ENCODE assay signal across 29 cellular contexts in genomic region chr15:96076350-96076749, GRCh38.
"Had no signal": no experiment of that assay in that cellular context is flagged by ENCODE, and none has a peak within 500 bp of the region (broad histone marks: within the 10 kb centered on the region; RNA-seq: fewer than 3 reads in every experiment).

No MANE protein-coding gene starts in this region.

- H3K4me3 Mint-ChIP-seq: activated B cell treated with CpG ODN at 0.5 μM for 24 hours; activated CD8-positive, alpha-beta T cell treated with anti-CD3 and anti-CD28 coated beads for 36 hours; activated naive CD4-positive, alpha-beta T cell treated with anti-CD3 and anti-CD28 coated beads, Interleukin-2, amount 50 U/mL, for 24 hours; activated naive CD8-positive, alpha-beta T cell treated with anti-CD3 and anti-CD28 coated beads, Interleukin-2, amount 10 ng/mL, durations not matched to agents 7 days and 5 days; activated T-cell treated with anti-CD3 and anti-CD28 coated beads, Interleukin-2, amount 50 U/mL, for 24 hours; T-helper 1 cell treated with Interleukin-12 subunit alpha and Interleukin-12 subunit beta and Interleukin-4 antibody, amounts not matched to agents 30 μg/mL and 1 μg/mL, for 36 hours; T-helper 2 cell treated with Interferon-gamma antibody and Interleukin-4, amounts not matched to agents 5 μg/mL and 100 μg/mL, for 36 hours had no signal

- H3K9me3 ChIP-seq: body of pancreas, breast epithelium, SJSA1, SK-N-SH had no signal

- H3K27me3 ChIP-seq: body of pancreas, breast epithelium, SJSA1 had no signal

- DNase-seq: activated B cell treated with CpG ODN at 0.5 μM for 24 hours; activated CD4-positive, alpha-beta T cell treated with anti-CD3 and anti-CD28 coated beads for 48 hours; activated CD4-positive, CD25-positive, alpha-beta regulatory T cell treated with anti-CD3 and anti-CD28 coated beads, Interleukin-2, amount 50 U/mL, for 72 hours; activated CD8-positive, alpha-beta T cell treated with anti-CD3 and anti-CD28 coated beads for 36 hours; activated gamma-delta T cell; activated naive CD4-positive, alpha-beta T cell treated with Interleukin-2 at 50 U/mL for 16 hours; activated naive CD8-positive, alpha-beta T cell treated with anti-CD3 and anti-CD28 coated beads, Interleukin-2, amount 10 ng/mL, durations not matched to agents 7 days and 5 days; activated T-cell treated with anti-CD3 and anti-CD28 coated beads, Interleukin-2, amount 50 U/mL, for 24 hours; body of pancreas; NCI-H1105; NCI-H1417 treated with DMSO at 0.1 percent for 48 hours; NCI-H1694; NCI-H1930; NCI-H2081 treated with DMSO at 0.1 percent for 48 hours; NCI-H345; NCI-H524 treated with DMSO at 0.1 percent for 48 hours; NK-92 treated with Interleukin-12 subunit alpha and Interleukin-12 subunit beta, amount 100 ng/mL, for 24 hours; OCI-M1; Right ventricle myocardium superior; SK-N-SH had no signal

- H3K4me1 ChIP-seq: body of pancreas, breast epithelium had no signal

- H3K9me3 Mint-ChIP-seq: activated CD8-positive, alpha-beta T cell treated with anti-CD3 and anti-CD28 coated beads for 36 hours; activated naive CD4-positive, alpha-beta T cell treated with anti-CD3 and anti-CD28 coated beads, Interleukin-2, amount 50 U/mL, for 24 hours; activated T-cell treated with anti-CD3 and anti-CD28 coated beads, Interleukin-2, amount 50 U/mL, for 24 hours; activated T-helper 2 cell treated with anti-CD3 and anti-CD28 coated beads, Interferon-gamma antibody, Interleukin-2, Interleukin-4, amounts not matched to agents 10 μg/mL and 5 μg/mL and 100 μg/mL, durations not matched to agents 14 hours and 24 hours and 36 hours; T-helper 1 cell treated with Interleukin-12 subunit alpha and Interleukin-12 subunit beta and Interleukin-4 antibody, amounts not matched to agents 30 μg/mL and 1 μg/mL, for 36 hours; T-helper 2 cell treated with Interferon-gamma antibody and Interleukin-4, amounts not matched to agents 5 μg/mL and 100 μg/mL, for 36 hours had no signal

- H3K4me3 ChIP-seq: body of pancreas, breast epithelium, coronary artery, SJSA1 had no signal

- H3K27me3 Mint-ChIP-seq: activated B cell treated with CpG ODN at 0.5 μM for 24 hours; activated naive CD8-positive, alpha-beta T cell treated with anti-CD3 and anti-CD28 coated beads, Interleukin-2, amount 10 ng/mL, durations not matched to agents 7 days and 5 days had no signal

- H3K36me3 Mint-ChIP-seq: activated naive CD4-positive, alpha-beta T cell treated with anti-CD3 and anti-CD28 coated beads, Interleukin-2, amount 50 U/mL, for 24 hours; activated naive CD8-positive, alpha-beta T cell treated with anti-CD3 and anti-CD28 coated beads, Interleukin-2, amount 10 ng/mL, durations not matched to agents 7 days and 5 days had no signal

- H3K9ac ChIP-seq: SK-N-SH had no signal

- H3K27ac Mint-ChIP-seq: activated B cell treated with CpG ODN at 0.5 μM for 24 hours; activated CD8-positive, alpha-beta T cell treated with anti-CD3 and anti-CD28 coated beads for 36 hours; activated naive CD4-positive, alpha-beta T cell treated with anti-CD3 and anti-CD28 coated beads, Interleukin-2, amount 50 U/mL, for 24 hours; activated naive CD8-positive, alpha-beta T cell treated with anti-CD3 and anti-CD28 coated beads, Interleukin-2, amount 10 ng/mL, durations not matched to agents 7 days and 5 days; activated T-cell treated with anti-CD3 and anti-CD28 coated beads, Interleukin-2, amount 50 U/mL, for 24 hours; activated T-helper 2 cell treated with anti-CD3 and anti-CD28 coated beads, Interferon-gamma antibody, Interleukin-2, Interleukin-4, amounts not matched to agents 10 μg/mL and 5 μg/mL and 100 μg/mL, durations not matched to agents 14 hours and 24 hours and 36 hours; T-helper 1 cell treated with Interleukin-12 subunit alpha and Interleukin-12 subunit beta and Interleukin-4 antibody, amounts not matched to agents 30 μg/mL and 1 μg/mL, for 36 hours; T-helper 2 cell treated with Interferon-gamma antibody and Interleukin-4, amounts not matched to agents 5 μg/mL and 100 μg/mL, for 36 hours had no signal

- H3K27ac ChIP-seq: body of pancreas, breast epithelium, coronary artery, SJSA1, VCaP had no signal

- H3K36me3 ChIP-seq: breast epithelium, SJSA1 had no signal

- H3K4me2 ChIP-seq: SK-N-SH had no signal

- FAIRE-seq: astrocyte had no signal

- ATAC-seq: activated CD8-positive, alpha-beta T cell treated with anti-CD3 and anti-CD28 coated beads for 36 hours; body of pancreas had no signal

- H3K4me1 Mint-ChIP-seq: activated B cell treated with CpG ODN at 0.5 μM for 24 hours; activated naive CD4-positive, alpha-beta T cell treated with anti-CD3 and anti-CD28 coated beads, Interleukin-2, amount 50 U/mL, for 24 hours; activated naive CD8-positive, alpha-beta T cell treated with anti-CD3 and anti-CD28 coated beads, Interleukin-2, amount 10 ng/mL, durations not matched to agents 7 days and 5 days had no signal
